ENCODE assay signal across 1 cellular context in the genomic region with DNA sequence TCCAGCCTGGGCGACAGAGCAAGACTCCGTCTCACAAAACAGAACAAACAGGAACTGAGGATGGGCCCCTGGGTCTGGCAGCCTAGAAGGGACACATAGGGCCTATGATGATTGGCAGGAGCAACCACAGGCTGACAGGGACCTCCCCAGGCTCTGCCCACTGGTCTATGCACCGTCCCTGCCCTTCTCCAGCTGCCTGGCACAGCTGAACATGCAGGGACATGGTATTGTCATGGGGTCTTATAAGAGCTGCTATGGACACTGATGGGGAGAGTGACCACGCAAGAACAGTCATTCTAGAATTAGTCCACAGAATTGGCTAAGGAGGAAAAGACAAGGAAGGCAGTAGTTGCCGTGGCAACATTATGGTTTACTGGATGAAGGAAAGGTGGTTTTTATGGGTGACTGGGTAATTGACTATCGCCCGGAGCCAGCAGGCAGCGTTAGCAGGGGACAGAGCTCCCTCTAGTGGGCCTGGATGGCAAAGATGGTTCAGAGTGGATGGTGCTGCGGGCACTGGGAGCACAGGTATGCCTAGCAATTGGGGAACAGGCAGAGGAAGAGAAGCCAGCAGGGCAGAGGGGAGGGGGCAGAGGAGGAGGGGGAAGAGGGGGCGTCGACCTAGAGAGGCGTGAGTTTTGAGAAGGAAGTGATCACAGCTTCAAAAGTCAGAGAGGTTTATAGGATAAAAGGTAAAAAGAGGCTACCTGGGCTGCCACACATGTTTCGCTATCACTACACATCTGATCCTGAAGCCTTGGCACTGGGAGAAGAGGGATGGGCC.
TF ChIP-seq lines count a peak whose summit lies in the region.

No MANE protein-coding gene starts in this region.

TF ChIP-seq in HepG2, 621 proteins besides CTCF, POLR2A, EP300 and RAD21 (continued from another document and continues in another):
- TF ChIP-seq, protein P1, sequence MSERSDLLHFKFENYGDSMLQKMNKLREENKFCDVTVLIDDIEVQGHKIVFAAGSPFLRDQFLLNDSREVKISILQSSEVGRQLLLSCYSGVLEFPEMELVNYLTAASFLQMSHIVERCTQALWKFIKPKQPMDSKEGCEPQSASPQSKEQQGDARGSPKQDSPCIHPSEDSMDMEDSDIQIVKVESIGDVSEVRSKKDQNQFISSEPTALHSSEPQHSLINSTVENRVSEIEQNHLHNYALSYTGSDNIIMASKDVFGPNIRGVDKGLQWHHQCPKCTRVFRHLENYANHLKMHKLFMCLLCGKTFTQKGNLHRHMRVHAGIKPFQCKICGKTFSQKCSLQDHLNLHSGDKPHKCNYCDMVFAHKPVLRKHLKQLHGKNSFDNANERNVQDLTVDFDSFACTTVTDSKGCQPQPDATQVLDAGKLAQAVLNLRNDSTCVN (CRISPR knock-in tag; IDR thresholded peaks at IDR 0.05; ENCODE audit: borderline replicate concordance), result no peak
- TF ChIP-seq HNF4G (IDR thresholded peaks at IDR 0.05; ENCODE audit: borderline replicate concordance, low read depth, low read length) (no peak), HNF4G (CRISPR knock-in tag; IDR thresholded peaks at IDR 0.05; ENCODE audit: borderline replicate concordance, low read depth) (no peak), KLF12 (CRISPR knock-in tag; IDR thresholded peaks at IDR 0.05; ENCODE audit: borderline replicate concordance) (no peak), REPIN1 (CRISPR knock-in tag; IDR thresholded peaks at IDR 0.05; ENCODE audit: borderline replicate concordance, low read depth) (no peak), GLI4 (CRISPR knock-in tag; IDR thresholded peaks at IDR 0.05; ENCODE audit: borderline replicate concordance) (no peak), SMYD3 (CRISPR knock-in tag; IDR thresholded peaks at IDR 0.05) (no peak), ZNF83 (CRISPR knock-in tag; IDR thresholded peaks at IDR 0.05; ENCODE audit: borderline replicate concordance) (no peak), CBX2 (IDR thresholded peaks at IDR 0.05; ENCODE audit: low read depth, low read length) (no peak), CBX2 (CRISPR knock-in tag; IDR thresholded peaks at IDR 0.05; ENCODE audit: low read depth) (no peak), ZNF614 (CRISPR knock-in tag; IDR thresholded peaks at IDR 0.05; ENCODE audit: borderline replicate concordance) (no peak), MAFK (conservative IDR thresholded peaks at IDR 0.05 in 1 of 2, IDR thresholded peaks at IDR 0.05 in 1 of 2; ENCODE audit: low read length in 2 of 2) (no peak), MTF1 (CRISPR knock-in tag; IDR thresholded peaks at IDR 0.05) (no peak), ZIK1 (CRISPR knock-in tag; IDR thresholded peaks at IDR 0.05; ENCODE audit: borderline replicate concordance, low read depth) (no peak), ZNF468 (CRISPR knock-in tag; IDR thresholded peaks at IDR 0.05) (no peak), SKI (IDR thresholded peaks at IDR 0.05; ENCODE audit: partially characterized antibody) (peak; percentile 16), SPEN (CRISPR knock-in tag; IDR thresholded peaks at IDR 0.05; ENCODE audit: low read depth) (no peak), NR2C2 (CRISPR knock-in tag; IDR thresholded peaks at IDR 0.05; ENCODE audit: borderline replicate concordance) (no peak), SMAD9 (CRISPR knock-in tag; IDR thresholded peaks at IDR 0.05) (no peak), PAF1 (CRISPR knock-in tag; IDR thresholded peaks at IDR 0.05) (no peak), IRX3 (CRISPR knock-in tag; IDR thresholded peaks at IDR 0.05; ENCODE audit: borderline replicate concordance, low read depth) (no peak), HMG20A (CRISPR knock-in tag; IDR thresholded peaks at IDR 0.05; ENCODE audit: borderline replicate concordance) (0 out of 2 replicates have a peak, but pooled peaks have one; percentile 18), GPN1 (CRISPR knock-in tag; IDR thresholded peaks at IDR 0.05; ENCODE audit: borderline replicate concordance) (no peak), HHEX (CRISPR knock-in tag; IDR thresholded peaks at IDR 0.05) (no peak), ZNF616 (CRISPR knock-in tag; IDR thresholded peaks at IDR 0.05; ENCODE audit: low read depth) (no peak), CHD2 (IDR thresholded peaks at IDR 0.05; ENCODE audit: low read depth, low read length) (no peak), HNRNPL (IDR thresholded peaks at IDR 0.05; ENCODE audit: low read depth, low read length) (no peak), ZNF138 (CRISPR knock-in tag; IDR thresholded peaks at IDR 0.05; ENCODE audit: low read depth) (no peak), NAIF1 (CRISPR knock-in tag; IDR thresholded peaks at IDR 0.05; ENCODE audit: borderline replicate concordance) (no peak), ZNF75D (CRISPR knock-in tag; IDR thresholded peaks at IDR 0.05; ENCODE audit: borderline replicate concordance) (no peak)
- TF ChIP-seq, protein P2, sequence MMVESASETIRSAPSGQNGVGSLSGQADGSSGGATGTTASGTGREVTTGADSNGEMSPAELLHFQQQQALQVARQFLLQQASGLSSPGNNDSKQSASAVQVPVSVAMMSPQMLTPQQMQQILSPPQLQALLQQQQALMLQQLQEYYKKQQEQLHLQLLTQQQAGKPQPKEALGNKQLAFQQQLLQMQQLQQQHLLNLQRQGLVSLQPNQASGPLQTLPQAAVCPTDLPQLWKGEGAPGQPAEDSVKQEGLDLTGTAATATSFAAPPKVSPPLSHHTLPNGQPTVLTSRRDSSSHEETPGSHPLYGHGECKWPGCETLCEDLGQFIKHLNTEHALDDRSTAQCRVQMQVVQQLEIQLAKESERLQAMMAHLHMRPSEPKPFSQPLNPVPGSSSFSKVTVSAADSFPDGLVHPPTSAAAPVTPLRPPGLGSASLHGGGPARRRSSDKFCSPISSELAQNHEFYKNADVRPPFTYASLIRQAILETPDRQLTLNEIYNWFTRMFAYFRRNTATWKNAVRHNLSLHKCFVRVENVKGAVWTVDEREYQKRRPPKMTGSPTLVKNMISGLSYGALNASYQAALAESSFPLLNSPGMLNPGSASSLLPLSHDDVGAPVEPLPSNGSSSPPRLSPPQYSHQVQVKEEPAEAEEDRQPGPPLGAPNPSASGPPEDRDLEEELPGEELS (CRISPR knock-in tag; IDR thresholded peaks at IDR 0.05), result no peak
- TF ChIP-seq, protein P3, sequence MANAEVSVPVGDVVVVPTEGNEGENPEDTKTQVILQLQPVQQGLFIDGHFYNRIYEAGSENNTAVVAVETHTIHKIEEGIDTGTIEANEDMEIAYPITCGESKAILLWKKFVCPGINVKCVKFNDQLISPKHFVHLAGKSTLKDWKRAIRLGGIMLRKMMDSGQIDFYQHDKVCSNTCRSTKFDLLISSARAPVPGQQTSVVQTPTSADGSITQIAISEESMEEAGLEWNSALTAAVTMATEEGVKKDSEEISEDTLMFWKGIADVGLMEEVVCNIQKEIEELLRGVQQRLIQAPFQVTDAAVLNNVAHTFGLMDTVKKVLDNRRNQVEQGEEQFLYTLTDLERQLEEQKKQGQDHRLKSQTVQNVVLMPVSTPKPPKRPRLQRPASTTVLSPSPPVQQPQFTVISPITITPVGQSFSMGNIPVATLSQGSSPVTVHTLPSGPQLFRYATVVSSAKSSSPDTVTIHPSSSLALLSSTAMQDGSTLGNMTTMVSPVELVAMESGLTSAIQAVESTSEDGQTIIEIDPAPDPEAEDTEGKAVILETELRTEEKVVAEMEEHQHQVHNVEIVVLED (CRISPR knock-in tag; IDR thresholded peaks at IDR 0.05; ENCODE audit: borderline replicate concordance), result no peak
- TF ChIP-seq, protein P4, sequence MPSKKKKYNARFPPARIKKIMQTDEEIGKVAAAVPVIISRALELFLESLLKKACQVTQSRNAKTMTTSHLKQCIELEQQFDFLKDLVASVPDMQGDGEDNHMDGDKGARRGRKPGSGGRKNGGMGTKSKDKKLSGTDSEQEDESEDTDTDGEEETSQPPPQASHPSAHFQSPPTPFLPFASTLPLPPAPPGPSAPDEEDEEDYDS (CRISPR knock-in tag; IDR thresholded peaks at IDR 0.05), result 0 out of 2 replicates have a peak, but pooled peaks have one; percentile 17
- TF ChIP-seq, protein P5, sequence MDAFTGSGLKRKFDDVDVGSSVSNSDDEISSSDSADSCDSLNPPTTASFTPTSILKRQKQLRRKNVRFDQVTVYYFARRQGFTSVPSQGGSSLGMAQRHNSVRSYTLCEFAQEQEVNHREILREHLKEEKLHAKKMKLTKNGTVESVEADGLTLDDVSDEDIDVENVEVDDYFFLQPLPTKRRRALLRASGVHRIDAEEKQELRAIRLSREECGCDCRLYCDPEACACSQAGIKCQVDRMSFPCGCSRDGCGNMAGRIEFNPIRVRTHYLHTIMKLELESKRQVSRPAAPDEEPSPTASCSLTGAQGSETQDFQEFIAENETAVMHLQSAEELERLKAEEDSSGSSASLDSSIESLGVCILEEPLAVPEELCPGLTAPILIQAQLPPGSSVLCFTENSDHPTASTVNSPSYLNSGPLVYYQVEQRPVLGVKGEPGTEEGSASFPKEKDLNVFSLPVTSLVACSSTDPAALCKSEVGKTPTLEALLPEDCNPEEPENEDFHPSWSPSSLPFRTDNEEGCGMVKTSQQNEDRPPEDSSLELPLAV (CRISPR knock-in tag; conservative IDR thresholded peaks at IDR 0.05; ENCODE audit: low read depth), result no peak
- TF ChIP-seq, protein P6, sequence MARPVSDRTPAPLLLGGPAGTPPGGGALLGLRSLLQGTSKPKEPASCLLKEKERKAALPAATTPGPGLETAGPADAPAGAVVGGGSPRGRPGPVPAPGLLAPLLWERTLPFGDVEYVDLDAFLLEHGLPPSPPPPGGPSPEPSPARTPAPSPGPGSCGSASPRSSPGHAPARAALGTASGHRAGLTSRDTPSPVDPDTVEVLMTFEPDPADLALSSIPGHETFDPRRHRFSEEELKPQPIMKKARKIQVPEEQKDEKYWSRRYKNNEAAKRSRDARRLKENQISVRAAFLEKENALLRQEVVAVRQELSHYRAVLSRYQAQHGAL (CRISPR knock-in tag; IDR thresholded peaks at IDR 0.05; ENCODE audit: not compliant biosample characterization), result no peak
- TF ChIP-seq, protein P7, sequence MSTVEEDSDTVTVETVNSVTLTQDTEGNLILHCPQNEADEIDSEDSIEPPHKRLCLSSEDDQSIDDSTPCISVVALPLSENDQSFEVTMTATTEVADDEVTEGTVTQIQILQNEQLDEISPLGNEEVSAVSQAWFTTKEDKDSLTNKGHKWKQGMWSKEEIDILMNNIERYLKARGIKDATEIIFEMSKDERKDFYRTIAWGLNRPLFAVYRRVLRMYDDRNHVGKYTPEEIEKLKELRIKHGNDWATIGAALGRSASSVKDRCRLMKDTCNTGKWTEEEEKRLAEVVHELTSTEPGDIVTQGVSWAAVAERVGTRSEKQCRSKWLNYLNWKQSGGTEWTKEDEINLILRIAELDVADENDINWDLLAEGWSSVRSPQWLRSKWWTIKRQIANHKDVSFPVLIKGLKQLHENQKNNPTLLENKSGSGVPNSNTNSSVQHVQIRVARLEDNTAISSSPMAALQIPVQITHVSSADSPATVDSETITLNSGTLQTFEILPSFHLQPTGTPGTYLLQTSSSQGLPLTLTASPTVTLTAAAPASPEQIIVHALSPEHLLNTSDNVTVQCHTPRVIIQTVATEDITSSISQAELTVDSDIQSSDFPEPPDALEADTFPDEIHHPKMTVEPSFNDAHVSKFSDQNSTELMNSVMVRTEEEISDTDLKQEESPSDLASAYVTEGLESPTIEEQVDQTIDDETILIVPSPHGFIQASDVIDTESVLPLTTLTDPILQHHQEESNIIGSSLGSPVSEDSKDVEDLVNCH (CRISPR knock-in tag; IDR thresholded peaks at IDR 0.05), result no peak
- TF ChIP-seq, protein P8, sequence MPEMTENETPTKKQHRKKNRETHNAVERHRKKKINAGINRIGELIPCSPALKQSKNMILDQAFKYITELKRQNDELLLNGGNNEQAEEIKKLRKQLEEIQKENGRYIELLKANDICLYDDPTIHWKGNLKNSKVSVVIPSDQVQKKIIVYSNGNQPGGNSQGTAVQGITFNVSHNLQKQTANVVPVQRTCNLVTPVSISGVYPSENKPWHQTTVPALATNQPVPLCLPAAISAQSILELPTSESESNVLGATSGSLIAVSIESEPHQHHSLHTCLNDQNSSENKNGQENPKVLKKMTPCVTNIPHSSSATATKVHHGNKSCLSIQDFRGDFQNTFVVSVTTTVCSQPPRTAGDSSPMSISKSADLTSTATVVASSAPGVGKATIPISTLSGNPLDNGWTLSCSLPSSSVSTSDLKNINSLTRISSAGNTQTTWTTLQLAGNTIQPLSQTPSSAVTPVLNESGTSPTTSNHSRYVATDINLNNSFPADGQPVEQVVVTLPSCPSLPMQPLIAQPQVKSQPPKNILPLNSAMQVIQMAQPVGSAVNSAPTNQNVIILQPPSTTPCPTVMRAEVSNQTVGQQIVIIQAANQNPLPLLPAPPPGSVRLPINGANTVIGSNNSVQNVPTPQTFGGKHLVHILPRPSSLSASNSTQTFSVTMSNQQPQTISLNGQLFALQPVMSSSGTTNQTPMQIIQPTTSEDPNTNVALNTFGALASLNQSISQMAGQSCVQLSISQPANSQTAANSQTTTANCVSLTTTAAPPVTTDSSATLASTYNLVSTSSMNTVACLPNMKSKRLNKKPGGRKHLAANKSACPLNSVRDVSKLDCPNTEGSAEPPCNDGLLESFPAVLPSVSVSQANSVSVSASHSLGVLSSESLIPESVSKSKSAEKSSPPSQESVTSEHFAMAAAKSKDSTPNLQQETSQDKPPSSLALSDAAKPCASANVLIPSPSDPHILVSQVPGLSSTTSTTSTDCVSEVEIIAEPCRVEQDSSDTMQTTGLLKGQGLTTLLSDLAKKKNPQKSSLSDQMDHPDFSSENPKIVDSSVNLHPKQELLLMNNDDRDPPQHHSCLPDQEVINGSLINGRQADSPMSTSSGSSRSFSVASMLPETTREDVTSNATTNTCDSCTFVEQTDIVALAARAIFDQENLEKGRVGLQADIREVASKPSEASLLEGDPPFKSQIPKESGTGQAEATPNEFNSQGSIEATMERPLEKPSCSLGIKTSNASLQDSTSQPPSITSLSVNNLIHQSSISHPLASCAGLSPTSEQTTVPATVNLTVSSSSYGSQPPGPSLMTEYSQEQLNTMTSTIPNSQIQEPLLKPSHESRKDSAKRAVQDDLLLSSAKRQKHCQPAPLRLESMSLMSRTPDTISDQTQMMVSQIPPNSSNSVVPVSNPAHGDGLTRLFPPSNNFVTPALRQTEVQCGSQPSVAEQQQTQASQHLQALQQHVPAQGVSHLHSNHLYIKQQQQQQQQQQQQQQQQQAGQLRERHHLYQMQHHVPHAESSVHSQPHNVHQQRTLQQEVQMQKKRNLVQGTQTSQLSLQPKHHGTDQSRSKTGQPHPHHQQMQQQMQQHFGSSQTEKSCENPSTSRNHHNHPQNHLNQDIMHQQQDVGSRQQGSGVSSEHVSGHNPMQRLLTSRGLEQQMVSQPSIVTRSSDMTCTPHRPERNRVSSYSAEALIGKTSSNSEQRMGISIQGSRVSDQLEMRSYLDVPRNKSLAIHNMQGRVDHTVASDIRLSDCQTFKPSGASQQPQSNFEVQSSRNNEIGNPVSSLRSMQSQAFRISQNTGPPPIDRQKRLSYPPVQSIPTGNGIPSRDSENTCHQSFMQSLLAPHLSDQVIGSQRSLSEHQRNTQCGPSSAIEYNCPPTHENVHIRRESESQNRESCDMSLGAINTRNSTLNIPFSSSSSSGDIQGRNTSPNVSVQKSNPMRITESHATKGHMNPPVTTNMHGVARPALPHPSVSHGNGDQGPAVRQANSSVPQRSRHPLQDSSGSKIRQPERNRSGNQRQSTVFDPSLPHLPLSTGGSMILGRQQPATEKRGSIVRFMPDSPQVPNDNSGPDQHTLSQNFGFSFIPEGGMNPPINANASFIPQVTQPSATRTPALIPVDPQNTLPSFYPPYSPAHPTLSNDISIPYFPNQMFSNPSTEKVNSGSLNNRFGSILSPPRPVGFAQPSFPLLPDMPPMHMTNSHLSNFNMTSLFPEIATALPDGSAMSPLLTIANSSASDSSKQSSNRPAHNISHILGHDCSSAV (CRISPR knock-in tag; IDR thresholded peaks at IDR 0.05; ENCODE audit: borderline replicate concordance), result no peak
